In genomic region chr10:13586676-13587355, GRCh38 we compare ENCODE assay signal across 8 cellular contexts. TPM values are rescaled to one million over a fixed set of nuclear protein-coding genes. Genes with fewer than 3 reads are reported as not detected.
DNase-seq lines count a peak whose midpoint lies in the region; ATAC-seq, FAIRE-seq and TF ChIP-seq lines count a peak whose summit lies in the region.

A gene with protein sequence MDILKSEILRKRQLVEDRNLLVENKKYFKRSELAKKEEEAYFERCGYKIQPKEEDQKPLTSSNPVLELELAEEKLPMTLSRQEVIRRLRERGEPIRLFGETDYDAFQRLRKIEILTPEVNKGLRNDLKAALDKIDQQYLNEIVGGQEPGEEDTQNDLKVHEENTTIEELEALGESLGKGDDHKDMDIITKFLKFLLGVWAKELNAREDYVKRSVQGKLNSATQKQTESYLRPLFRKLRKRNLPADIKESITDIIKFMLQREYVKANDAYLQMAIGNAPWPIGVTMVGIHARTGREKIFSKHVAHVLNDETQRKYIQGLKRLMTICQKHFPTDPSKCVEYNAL (plus strand): TSS chr10:13586965. CDS start chr10:13587087, 122 bp downstream.

- TF ChIP-seq CTCF in cardiac muscle cell (IDR thresholded peaks at IDR 0.05; ENCODE audit: low read depth, low read length) (peak; percentile 99), parathyroid adenoma (IDR thresholded peaks at IDR 0.05) (peak; percentile 98), tibial nerve (IDR thresholded peaks at IDR 0.05) (peak; percentile 89 to 99 (median 94))

- peak; percentile 96 for FAIRE-seq in GM12891 (lab: Jason Lieb, UNC)

- H2AFZ ChIP-seq in parathyroid adenoma = peak within 1 kb of the TSS; percentile 93

- TF ChIP-seq POLR2A in GM12891 (IDR thresholded peaks at IDR 0.05; ENCODE audit: low read depth, low read length) (peak; percentile 86), tibial nerve (IDR thresholded peaks at IDR 0.05) (peak in 1 of 2 donors; percentile 13)

- TF ChIP-seq EP300 in tibial nerve (IDR thresholded peaks at IDR 0.05) = peak; percentile 53 to 85

- H3K9me3 ChIP-seq in adipocyte (ENCODE audit: control insufficient read depth, low read length) = no peaks in the 10 kb centered on the region
- H3K9me3 ChIP-seq in cardiac muscle cell (ENCODE audit: low read depth) = no peaks in the 10 kb centered on the region
- H3K9me3 ChIP-seq in parathyroid adenoma (ENCODE audit: control insufficient read depth, low read length) = no peaks in the 10 kb centered on the region
- H3K9me3 ChIP-seq in tibial nerve = no peaks in the 10 kb centered on the region

- H3K36me3 ChIP-seq in adipocyte (ENCODE audit: control insufficient read depth, insufficient read depth, low read length, severe bottlenecking) (peaks cover 3% of the 10 kb centered on the region), cardiac muscle cell (no peaks in the 10 kb centered on the region), parathyroid adenoma (ENCODE audit: control insufficient read depth, insufficient read depth, low read length) (no peaks in the 10 kb centered on the region), tibial nerve (peaks cover 0 to 4% (median 0%) of the 10 kb centered on the region in 3 donors)

- peak; percentile 100 for ATAC-seq in HG02840 (IDR thresholded peaks at IDR 0.05; ENCODE audit: low FRiP score, unreplicated experiment)

- peak within 1 kb of the TSS; percentile 100 for H3K4me3 ChIP-seq in adipocyte (ENCODE audit: low read length)
- peak within 1 kb of the TSS; percentile 85 for H3K4me3 ChIP-seq in cardiac muscle cell
- peak within 1 kb of the TSS; percentile 99 for H3K4me3 ChIP-seq in parathyroid adenoma (ENCODE audit: low read depth, low read length)
- peak within 1 kb of the TSS; percentile 66 to 90 (median 82) for H3K4me3 ChIP-seq in tibial nerve

- peaks cover 9% of the 10 kb centered on the region for H3K4me1 ChIP-seq in adipocyte (ENCODE audit: control insufficient read depth, insufficient read depth, low read length)
- H3K4me1 ChIP-seq in cardiac muscle cell (ENCODE audit: low read depth) = peaks cover 6% of the 10 kb centered on the region
- H3K4me1 ChIP-seq in parathyroid adenoma = peaks cover 5% of the 10 kb centered on the region
- H3K4me1 ChIP-seq in tibial nerve = peaks cover 0 to 26% (median 13%) of the 10 kb centered on the region in 4 donors

- H3K79me2 ChIP-seq in parathyroid adenoma = peaks cover 25% of the 10 kb centered on the region

- H3K9ac ChIP-seq in adipocyte (ENCODE audit: low read length) = peak within 1 kb of the TSS; percentile 96
- H3K9ac ChIP-seq in parathyroid adenoma = peak within 1 kb of the TSS; percentile 68

- DNase-seq in GM12891 (ENCODE audit: insufficient read length, low spot score) (peak; percentile 92), NCI-H1436 (lab: John Stamatoyannopoulos, UW) (peak; percentile 88), T follicular helper cell (ENCODE audit: low read depth) (peak; percentile 90), adipocyte (ENCODE audit: low read depth) (peak; percentile 97), cardiac muscle cell (ENCODE audit: low read depth in 1 of 2, low spot score in 1 of 2) (peak; percentile 94), tibial nerve (ENCODE audit: low spot score in 2 of 2) (peak; percentile 82 to 88)

- peak within 1 kb of the TSS; percentile 95 for H3K4me2 ChIP-seq in parathyroid adenoma (ENCODE audit: low read length)

- 1% methylated on average over 36 to 38 of the region's 38 CpGs for WGBS in tibial nerve, 2 donors

- peaks cover 8% of the 10 kb centered on the region for H3K27me3 ChIP-seq in adipocyte (replicated peaks; ENCODE audit: control insufficient read depth, insufficient read depth, low read length)
- peaks cover 15% of the 10 kb centered on the region for H3K27me3 ChIP-seq in cardiac muscle cell
- H3K27me3 ChIP-seq in parathyroid adenoma (ENCODE audit: control insufficient read depth, insufficient read depth, low read length) = no peaks in the 10 kb centered on the region
- H3K27me3 ChIP-seq in tibial nerve = peaks cover 0 to 23% of the 10 kb centered on the region in 2 donors

- H3K27ac ChIP-seq in cardiac muscle cell (no peak within 1 kb of the TSS), parathyroid adenoma (peak within 1 kb of the TSS; percentile 47), tibial nerve (peak within 1 kb of the TSS in 3 of 4 donors; percentile 26 to 83 (median 63))

TF ChIP-seq in GM12891, 5 proteins besides CTCF, POLR2A, EP300 and RAD21:
- TF ChIP-seq TAF1 (IDR thresholded peaks at IDR 0.05; ENCODE audit: low read depth, low read length) (peak; percentile 83), SPI1 (IDR thresholded peaks at IDR 0.05; ENCODE audit: low read depth, low read length) (no peak), POLR2AphosphoS5 (IDR thresholded peaks at IDR 0.05; ENCODE audit: low read depth, low read length) (peak; percentile 88), PAX5 (IDR thresholded peaks at IDR 0.05; ENCODE audit: insufficient read depth, low read length, severe bottlenecking) (peak; percentile 36)

RNA-seq across cellular contexts. Expression of the gene that starts here (rescaled TPM):
- 17.2 TPM for polyA plus RNA-seq in GM12891 (2012; ENCODE audit: low read depth, missing spikeins)
- 12.9 and 17.3 TPM in 2 replicates for total RNA-seq in cardiac muscle cell
- 14.2 and 17.2 TPM in 2 replicates for polyA plus RNA-seq in cardiac muscle cell
- total RNA-seq in tibial nerve = 10 to 100 TPM; 22.9 to 34.3 (median 32.8) TPM
